21 cellular contexts compared by ENCODE assay signal in genomic region chr9:113543286-113544000, GRCh38.
DNase-seq lines count a peak whose midpoint lies in the region; ATAC-seq and TF ChIP-seq lines count a peak whose summit lies in the region.
"Had no signal": no experiment of that assay in that cellular context is flagged by ENCODE, and none has a peak within 500 bp of the region (broad histone marks: within the 10 kb centered on the region; RNA-seq: fewer than 3 reads in every experiment).

No MANE protein-coding gene starts in this region.

- H3K9me3 Mint-ChIP-seq in activated naive CD8-positive, alpha-beta T cell (ENCODE audit: low read depth): no peaks in the 10 kb centered on the region
- H3K9me3 Mint-ChIP-seq in activated naive CD8-positive, alpha-beta T cell treated with anti-CD3 and anti-CD28 coated beads, Interleukin-2, amount 50 U/mL, for 24 hours: no peaks in the 10 kb centered on the region
- H3K9me3 Mint-ChIP-seq in naive thymus-derived CD8-positive, alpha-beta T cell: no peaks in the 10 kb centered on the region
- no peaks in the 10 kb centered on the region for H3K9me3 Mint-ChIP-seq in type B pancreatic cell
- H3K9me3 Mint-ChIP-seq: stimulated activated naive B cell treated with anti-CD40 and anti-IgM and Interleukin-4, amounts not matched to agents 10 μg/mL and 1 μg/mL and 100 μg/mL, for 72 hours had no signal

- H3K4me3 Mint-ChIP-seq in activated naive CD8-positive, alpha-beta T cell: no peak overlapping the region
- H3K4me3 Mint-ChIP-seq in activated naive CD8-positive, alpha-beta T cell treated with anti-CD3 and anti-CD28 coated beads, Interleukin-2, amount 50 U/mL, for 24 hours: no peak overlapping the region
- no peak overlapping the region for H3K4me3 Mint-ChIP-seq in naive thymus-derived CD8-positive, alpha-beta T cell
- peak overlapping the region; percentile 9 for H3K4me3 Mint-ChIP-seq in type B pancreatic cell
- H3K4me3 Mint-ChIP-seq: activated CD4-positive, alpha-beta T cell treated with anti-CD3 and anti-CD28 coated beads for 36 hours; stimulated activated naive B cell treated with anti-CD40 and anti-IgM and Interleukin-4, amounts not matched to agents 10 μg/mL and 1 μg/mL and 100 μg/mL, for 72 hours had no signal

- TF ChIP-seq CTCF in dorsolateral prefrontal cortex (IDR thresholded peaks at IDR 0.05 in 54 of 56, conservative IDR thresholded peaks at IDR 0.05 in 2 of 56; ENCODE audit: low read depth in 1 of 56, partially characterized antibody in 56 of 56) (no peak), type B pancreatic cell (conservative IDR thresholded peaks at IDR 0.05) (no peak)

- peaks cover 9% of the 10 kb centered on the region for H3K36me3 Mint-ChIP-seq in activated naive CD8-positive, alpha-beta T cell
- peaks cover 42% of the 10 kb centered on the region for H3K36me3 Mint-ChIP-seq in activated naive CD8-positive, alpha-beta T cell treated with anti-CD3 and anti-CD28 coated beads, Interleukin-2, amount 50 U/mL, for 24 hours (ENCODE audit: low read depth)
- peaks cover 0 to 58% (median 13%) of the 10 kb centered on the region in 3 donors for H3K36me3 Mint-ChIP-seq in naive thymus-derived CD8-positive, alpha-beta T cell
- no peaks in the 10 kb centered on the region for H3K36me3 Mint-ChIP-seq in type B pancreatic cell

- POLR2A ChIA-PET in naive thymus-derived CD8-positive, alpha-beta T cell (lab: Charles Lee): no interaction called here

- peaks cover 48% of the 10 kb centered on the region for H3K4me1 Mint-ChIP-seq in activated naive CD8-positive, alpha-beta T cell (ENCODE audit: low read depth)
- H3K4me1 Mint-ChIP-seq in activated naive CD8-positive, alpha-beta T cell treated with anti-CD3 and anti-CD28 coated beads, Interleukin-2, amount 50 U/mL, for 24 hours: peaks cover 37% of the 10 kb centered on the region
- peaks cover 44 to 77% (median 73%) of the 10 kb centered on the region in 4 donors for H3K4me1 Mint-ChIP-seq in naive thymus-derived CD8-positive, alpha-beta T cell
- peaks cover 58% of the 10 kb centered on the region for H3K4me1 Mint-ChIP-seq in type B pancreatic cell (ENCODE audit: unreplicated experiment)

- peak overlapping the region in 58 of 59 donors; percentile 1 to 99 (median 75) for H3K27ac ChIP-seq in dorsolateral prefrontal cortex
- H3K27ac ChIP-seq: body of pancreas, neutrophil, Peyer's patch, tibial nerve had no signal

- no peak for ATAC-seq in activated naive CD8-positive, alpha-beta T cell treated with anti-CD3 and anti-CD28 coated beads, Interleukin-2, amount 50 U/mL, for 24 hours
- no peak for ATAC-seq in naive thymus-derived CD8-positive, alpha-beta T cell
- ATAC-seq: activated CD4-positive, alpha-beta T cell treated with anti-CD3 and anti-CD28 coated beads for 36 hours; stimulated activated naive B cell treated with anti-CD40 and anti-IgM and Interleukin-4, amounts not matched to agents 10 μg/mL and 1 μg/mL and 100 μg/mL, for 72 hours had no signal

- no peak for DNase-seq in activated naive CD8-positive, alpha-beta T cell treated with anti-CD3 and anti-CD28 coated beads, Interleukin-2, amount 50 U/mL, for 24 hours
- peak in 3 of 10 donors; percentile 29 to 37 (median 32) for DNase-seq in dorsolateral prefrontal cortex
- no peak for DNase-seq in naive thymus-derived CD8-positive, alpha-beta T cell
- DNase-seq in type B pancreatic cell (ENCODE audit: extremely low spot score, unreplicated experiment): no peak
- no peak for DNase-seq in activated T-cell treated with anti-CD3 and anti-CD28 coated beads, Interleukin-2, amount 50 U/mL, for 1 hour
- DNase-seq in DMS153 treated with DMSO at 0.1 percent for 48 hours (lab: John Stamatoyannopoulos, UW; ENCODE audit: unreplicated experiment): no peak
- no peak for DNase-seq in NOMO-1 treated with DMSO at 0.1 percent for 48 hours (lab: John Stamatoyannopoulos, UW; ENCODE audit: unreplicated experiment)
- DNase-seq: activated CD4-positive, alpha-beta T cell treated with anti-CD3 and anti-CD28 coated beads for 36 hours; activated CD8-positive, alpha-beta memory T cell treated with anti-CD3 and anti-CD28 coated beads, Interleukin-2, amount 50 U/mL, for 4 hours; activated naive CD4-positive, alpha-beta T cell treated with Interleukin-2 at 50 U/mL for 16 hours; GOT3; Kasumi-1; mesendoderm; NCI-H1092 treated with DMSO at 0.1 percent for 48 hours; NCI-H2171 treated with DMSO at 0.1 percent for 48 hours; stimulated activated naive B cell treated with anti-CD40 and anti-IgM and Interleukin-4, amounts not matched to agents 10 μg/mL and 1 μg/mL and 100 μg/mL, for 72 hours had no signal

- no peaks in the 10 kb centered on the region for H3K27me3 ChIP-seq in dorsolateral prefrontal cortex
- H3K27me3 ChIP-seq: body of pancreas, neutrophil, Peyer's patch, tibial nerve had no signal

- intact Hi-C loops in dorsolateral prefrontal cortex (cut with DNase I): loop anchor here in 1 of 2 donors (10.0 kb wide), 2 partner anchors 199 to 451 kb away; partner anchors contain the start of genes BSPRY and WDR31

- no peaks in the 10 kb centered on the region for H3K27me3 Mint-ChIP-seq in activated naive CD8-positive, alpha-beta T cell
- no peaks in the 10 kb centered on the region for H3K27me3 Mint-ChIP-seq in activated naive CD8-positive, alpha-beta T cell treated with anti-CD3 and anti-CD28 coated beads, Interleukin-2, amount 50 U/mL, for 24 hours
- no peaks in the 10 kb centered on the region for H3K27me3 Mint-ChIP-seq in naive thymus-derived CD8-positive, alpha-beta T cell
- peaks cover 4% of the 10 kb centered on the region for H3K27me3 Mint-ChIP-seq in type B pancreatic cell
- H3K27me3 Mint-ChIP-seq: activated CD4-positive, alpha-beta T cell treated with anti-CD3 and anti-CD28 coated beads for 36 hours; stimulated activated naive B cell treated with anti-CD40 and anti-IgM and Interleukin-4, amounts not matched to agents 10 μg/mL and 1 μg/mL and 100 μg/mL, for 72 hours had no signal

- peak overlapping the region; percentile 70 for H3K27ac Mint-ChIP-seq in activated naive CD8-positive, alpha-beta T cell
- no peak overlapping the region for H3K27ac Mint-ChIP-seq in activated naive CD8-positive, alpha-beta T cell treated with anti-CD3 and anti-CD28 coated beads, Interleukin-2, amount 50 U/mL, for 24 hours
- H3K27ac Mint-ChIP-seq in naive thymus-derived CD8-positive, alpha-beta T cell: peak overlapping the region in 7 of 10 donors; percentile 38 to 87 (median 69)
- H3K27ac Mint-ChIP-seq in type B pancreatic cell: no peak overlapping the region
- H3K27ac Mint-ChIP-seq: activated CD4-positive, alpha-beta T cell treated with anti-CD3 and anti-CD28 coated beads for 36 hours; stimulated activated naive B cell treated with anti-CD40 and anti-IgM and Interleukin-4, amounts not matched to agents 10 μg/mL and 1 μg/mL and 100 μg/mL, for 72 hours had no signal

- peak overlapping the region in 3 of 59 donors; percentile 5 to 14 (median 14) for H3K4me3 ChIP-seq in dorsolateral prefrontal cortex
- H3K4me3 ChIP-seq: body of pancreas, Peyer's patch, tibial nerve had no signal

Comparison
In these comparisons a context has a peak if more than half of its experiments do, and no peak if none do; other contexts are left out.
1. H3K27ac Mint-ChIP-seq: peak in activated naive CD8-positive, alpha-beta T cell (single experiment) and naive thymus-derived CD8-positive, alpha-beta T cell (7 of 10); none in activated naive CD8-positive, alpha-beta T cell treated with anti-CD3 and anti-CD28 coated beads, Interleukin-2, amount 50 U/mL, for 24 hours (single experiment) and type B pancreatic cell (single experiment).